In the genomic region with DNA sequence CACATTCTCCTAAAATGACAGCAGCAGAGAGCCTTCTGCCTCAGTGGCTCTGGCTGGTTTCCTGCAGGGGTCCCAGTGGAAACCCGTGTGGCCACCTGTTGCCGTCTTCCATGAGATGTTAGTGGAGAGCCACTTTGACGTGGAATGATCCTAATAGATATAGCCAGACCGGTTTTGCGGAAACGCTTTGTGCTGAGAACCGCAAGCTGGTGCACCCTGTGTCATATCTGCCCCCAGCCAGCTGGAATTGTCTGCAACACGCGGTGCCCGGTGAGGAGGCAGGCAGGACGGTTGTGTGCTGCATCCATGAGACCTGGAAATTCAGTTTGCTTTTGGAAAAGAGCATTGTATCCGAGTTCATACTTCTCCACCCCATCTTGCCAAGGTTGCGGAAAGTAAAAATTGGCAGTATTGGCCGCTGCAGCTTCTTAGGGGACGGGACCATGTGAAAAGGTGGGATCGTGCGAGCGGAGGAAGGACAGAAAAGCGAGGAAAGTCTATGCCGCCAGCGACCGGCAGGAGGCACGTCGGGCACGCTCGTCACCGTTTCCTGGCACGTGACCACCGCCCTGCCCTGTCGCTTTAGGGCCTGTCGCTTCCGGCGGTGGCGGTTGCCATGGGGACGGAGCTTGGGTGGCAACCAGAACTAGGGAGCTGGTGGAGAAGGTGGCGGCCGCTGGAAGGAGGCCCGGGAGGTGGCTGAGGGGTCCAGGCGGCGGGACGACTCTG, we compare ENCODE assay signal across 8 cellular contexts. TPM values are rescaled to one million over a fixed set of nuclear protein-coding genes. Genes with fewer than 3 reads are reported as not detected.
DNase-seq lines count a peak whose midpoint lies in the region; ATAC-seq and TF ChIP-seq lines count a peak whose summit lies in the region.

A gene with protein sequence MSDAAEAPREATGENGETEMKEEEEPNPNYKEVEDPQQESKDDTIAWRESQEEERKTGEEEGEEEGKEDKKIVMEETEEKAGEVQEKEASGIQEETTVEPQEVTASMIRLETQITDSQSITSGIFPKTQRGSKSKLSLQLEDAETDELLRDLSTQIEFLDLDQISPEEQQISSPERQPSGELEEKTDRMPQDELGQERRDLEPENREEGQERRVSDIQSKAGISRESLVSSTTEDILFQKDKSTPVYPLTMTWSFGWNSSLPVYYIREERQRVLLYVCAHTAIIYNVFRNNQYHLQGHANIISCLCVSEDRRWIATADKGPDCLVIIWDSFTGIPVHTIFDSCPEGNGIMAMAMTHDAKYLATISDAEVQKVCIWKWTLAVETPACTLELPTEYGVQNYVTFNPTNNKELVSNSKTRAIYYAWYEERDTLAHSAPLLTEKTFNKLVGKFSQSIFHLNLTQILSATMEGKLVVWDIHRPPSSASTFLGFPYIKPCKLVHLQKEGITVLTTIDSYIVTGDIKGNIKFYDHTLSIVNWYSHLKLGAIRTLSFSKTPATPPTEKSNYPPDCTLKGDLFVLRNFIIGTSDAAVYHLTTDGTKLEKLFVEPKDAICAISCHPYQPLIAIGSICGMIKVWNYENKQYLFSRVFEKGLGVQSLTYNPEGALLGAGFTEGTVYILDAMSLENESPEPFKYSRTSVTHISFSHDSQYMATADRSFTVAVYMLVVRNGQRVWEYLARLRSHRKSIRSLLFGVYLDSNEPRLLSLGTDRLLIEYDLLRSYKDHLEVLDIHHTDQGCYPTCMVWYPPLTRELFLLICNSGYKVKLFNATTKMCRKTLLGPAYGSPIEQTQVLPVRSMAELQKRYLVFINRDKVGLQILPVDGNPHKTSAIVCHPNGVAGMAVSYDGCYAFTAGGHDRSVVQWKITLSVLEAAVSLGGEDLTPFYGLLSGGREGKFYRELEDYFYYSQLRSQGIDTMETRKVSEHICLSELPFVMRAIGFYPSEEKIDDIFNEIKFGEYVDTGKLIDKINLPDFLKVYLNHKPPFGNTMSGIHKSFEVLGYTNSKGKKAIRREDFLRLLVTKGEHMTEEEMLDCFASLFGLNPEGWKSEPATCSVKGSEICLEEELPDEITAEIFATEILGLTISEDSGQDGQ (plus strand): TSS at position 643 of the 729 bp plus-strand sequence. CDS start 2,714 bp downstream, outside the sequence.

- DNase-seq in GM12864 (ENCODE audit: low read depth) (peak; percentile 70), NCI-H1694 treated with DMSO at 0.1 percent for 48 hours (lab: John Stamatoyannopoulos, UW) (peak; percentile 77), cerebellum (ENCODE audit: low spot score) (peak; percentile 95), left colon (peak; percentile 97 to 100)
- DNase-seq in activated CD4-positive, CD25-positive, alpha-beta regulatory T cell treated with anti-CD3 and anti-CD28 coated beads, Interleukin-2, amount 50 U/mL, for 72 hours = peak; percentile 94
- DNase-seq in stimulated activated CD4-positive, alpha-beta T cell treated with anti-CD3 and anti-CD28 coated beads, Interleukin-1b, Interleukin-23, amount 100 ng/mL, for 4 hours (ENCODE audit: low read depth in 2 of 2) = peak; percentile 92 to 93

- peak; percentile 73 for TF ChIP-seq CTCF in GM12864 (IDR thresholded peaks at IDR 0.05; ENCODE audit: low read depth, low read length, missing control alignments)

- H3K4me3 ChIP-seq in GM12864 (ENCODE audit: low read depth, low read length) = peak within 1 kb of the TSS; percentile 44

- peak; percentile 97 for ATAC-seq in HG02642 (IDR thresholded peaks at IDR 0.05; ENCODE audit: poor library complexity, unreplicated experiment)
- peak; percentile 100 for ATAC-seq in left colon
- no peak for ATAC-seq in HG02884 (IDR thresholded peaks at IDR 0.05; ENCODE audit: unreplicated experiment)

- intact Hi-C loops in left colon (cut with DNase I, micrococcal nuclease) = no loop called here

RNA-seq across cellular contexts. Expression of the gene that starts here (rescaled TPM):
- total RNA-seq in cerebellum (12.4 TPM), left colon (under 1 TPM; 0.34 to 0.75 TPM)

Comparison
In these comparisons a context has a peak if more than half of its experiments do, and no peak if none do; other contexts are left out.
1. Peak in DNase-seq and ATAC-seq in left colon; RNA of the gene not detected or under 1 TPM.